8 cellular contexts compared by ENCODE assay signal in genomic region chr6:33213166-33213988, GRCh38. TPM values are rescaled to one million over a fixed set of nuclear protein-coding genes. Genes with fewer than 3 reads are reported as not detected.
A peak's percentile ranks its signal among the peaks of the same experiment; 100 is the strongest.
DNase-seq lines count a peak whose midpoint lies in the region; ATAC-seq and TF ChIP-seq lines count a peak whose summit lies in the region.

No MANE protein-coding gene starts in this region.

- H3K27me3 Mint-ChIP-seq in neural crest cell (ENCODE audit: low read depth): peaks cover 36% of the 10 kb centered on the region

- peaks cover 10% of the 10 kb centered on the region for H3K36me3 Mint-ChIP-seq in neural crest cell (ENCODE audit: low read depth)

- H3K36me3 ChIP-seq in SJSA1: peaks cover 22% of the 10 kb centered on the region
- peaks cover 7% of the 10 kb centered on the region for H3K36me3 ChIP-seq in effector memory CD4-positive, alpha-beta T cell (ENCODE audit: control insufficient read depth, insufficient read depth, low read length)

- ATAC-seq in GM18909 (IDR thresholded peaks at IDR 0.05; ENCODE audit: poor library complexity, unreplicated experiment): no peak

- H3K4me3 Mint-ChIP-seq in neural crest cell: peak overlapping the region; percentile 92

- no peaks in the 10 kb centered on the region for H3K9me3 ChIP-seq in SJSA1 (replicated peaks)
- no peaks in the 10 kb centered on the region for H3K9me3 ChIP-seq in effector memory CD4-positive, alpha-beta T cell (ENCODE audit: control insufficient read depth, low read length)

- peaks cover 39% of the 10 kb centered on the region for H3K4me1 Mint-ChIP-seq in neural crest cell

- H3K4me3 ChIP-seq in SJSA1 (peak overlapping the region; percentile 18), fibroblast of pulmonary artery (replicated peaks; ENCODE audit: low read depth, low read length) (peak overlapping the region; percentile 60)
- H3K4me3 ChIP-seq in effector memory CD4-positive, alpha-beta T cell (ENCODE audit: insufficient read depth, low read depth, low read length, poor library complexity, severe bottlenecking): no peak overlapping the region

- peaks cover 23% of the 10 kb centered on the region for H3K27me3 ChIP-seq in SJSA1 (replicated peaks)
- peaks cover 14% of the 10 kb centered on the region for H3K27me3 ChIP-seq in effector memory CD4-positive, alpha-beta T cell (replicated peaks; ENCODE audit: control insufficient read depth, insufficient read depth, low read length, poor library complexity, severe bottlenecking)

- no peak overlapping the region for H3K27ac Mint-ChIP-seq in neural crest cell (ENCODE audit: unreplicated experiment)

- peaks cover 19% of the 10 kb centered on the region for H3K4me1 ChIP-seq in SJSA1 (replicated peaks)
- peaks cover 13% of the 10 kb centered on the region for H3K4me1 ChIP-seq in effector memory CD4-positive, alpha-beta T cell (ENCODE audit: control insufficient read depth, insufficient read depth, low read length, poor library complexity, severe bottlenecking)

- TF ChIP-seq CTCF in fibroblast of pulmonary artery (IDR thresholded peaks at IDR 0.05; ENCODE audit: low read length, missing control alignments) (no peak), neural crest cell (conservative IDR thresholded peaks at IDR 0.05) (no peak)

- no peak overlapping the region for H3K27ac ChIP-seq in SJSA1
- H3K27ac ChIP-seq in effector memory CD4-positive, alpha-beta T cell (ENCODE audit: insufficient read depth, low read length, poor library complexity, severe bottlenecking): no peak overlapping the region

- DNase-seq in SKM-1 treated with dmso at 0.1 percent for 144 hours (lab: John Stamatoyannopoulos, UW; ENCODE audit: unreplicated experiment) (peak; percentile 37), SKM-1 (lab: John Stamatoyannopoulos, UW; ENCODE audit: unreplicated experiment) (no peak), SJSA1 (ENCODE audit: low read depth in 1 of 2, low spot score in 2 of 2) (peak in 1 of 2 experiments; percentile 16), fibroblast of pulmonary artery (ENCODE audit: low read depth) (peak; percentile 24), neural crest cell (ENCODE audit: low read depth, low spot score) (peak; percentile 35), NCI-H524 treated with DMSO at 0.1 percent for 48 hours (lab: John Stamatoyannopoulos, UW) (no peak)
- no peak for DNase-seq in effector memory CD4-positive, alpha-beta T cell

- H3K9me3 Mint-ChIP-seq in neural crest cell: no peaks in the 10 kb centered on the region

RNA-seq across cellular contexts. Expression of gene RING1, which starts 5.1 kb away (rescaled TPM):
- 32.5 and 37.2 TPM in 2 replicates for total RNA-seq in SJSA1 (2014; rRNA removed; shearing (Covaris generic))
- 61.2 and 61.7 TPM in 2 replicates for total RNA-seq in neural crest cell

RNA-seq across cellular contexts. Expression of gene HSD17B8, which starts 8.9 kb away (rescaled TPM):
- 4.5 and 11.6 TPM in 2 replicates for total RNA-seq in SJSA1 (2014; rRNA removed; shearing (Covaris generic))
- total RNA-seq in neural crest cell: 3.3 and 4.4 TPM in 2 replicates

RNA-seq across cellular contexts. Expression of gene SLC39A7, which starts 12.7 kb away (rescaled TPM):
- 105 and 122 TPM in 2 replicates for total RNA-seq in SJSA1 (2014; rRNA removed; shearing (Covaris generic))
- total RNA-seq in neural crest cell: 95.7 and 103 TPM in 2 replicates

RNA-seq across cellular contexts. Expression of gene RXRB, which starts 12.9 kb away (rescaled TPM):
- total RNA-seq in SJSA1 (2014; rRNA removed; shearing (Covaris generic)): 12.4 and 14.7 TPM in 2 replicates
- 31.8 and 33.1 TPM in 2 replicates for total RNA-seq in neural crest cell

RNA-seq across cellular contexts. Expression of gene COL11A2, which starts 21.1 kb away (rescaled TPM):
- 0.32 TPM in 1 of 2 replicates, not detected in the other for total RNA-seq in SJSA1 (2014; rRNA removed; shearing (Covaris generic))
- total RNA-seq in neural crest cell: 4.2 and 5.9 TPM in 2 replicates

Comparison
In these comparisons a context has a peak if more than half of its experiments do, and no peak if none do; other contexts are left out.
1. DNase-seq: peak in SKM-1 treated with dmso at 0.1 percent for 144 hours (single experiment), fibroblast of pulmonary artery (single experiment) and neural crest cell (single experiment); none in SKM-1 (single experiment), effector memory CD4-positive, alpha-beta T cell (0 of 3) and NCI-H524 treated with DMSO at 0.1 percent for 48 hours (single experiment).